In the genomic region with DNA sequence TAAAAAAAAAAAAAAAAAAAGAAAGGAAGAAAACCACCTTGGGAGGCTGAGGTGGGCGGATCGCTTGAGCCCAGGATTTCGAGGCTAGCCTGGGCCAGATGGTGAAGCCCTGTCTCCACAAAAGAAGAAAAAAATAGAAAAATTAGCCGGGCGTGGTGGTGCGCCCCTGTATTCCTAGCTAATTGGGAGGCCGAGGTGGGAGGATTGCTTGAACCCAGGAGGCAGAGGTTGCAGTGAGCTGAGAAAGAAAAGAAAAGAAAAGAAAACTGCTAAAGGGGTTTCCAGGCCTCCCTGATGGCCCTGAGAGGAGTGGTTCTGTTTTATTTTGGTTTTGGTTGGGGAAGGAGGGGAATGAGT, we compare ENCODE assay signal across 8 cellular contexts. TPM values are rescaled to one million over a fixed set of nuclear protein-coding genes. Genes with fewer than 3 reads are reported as not detected.
DNase-seq lines count a peak whose midpoint lies in the region; ATAC-seq and TF ChIP-seq lines count a peak whose summit lies in the region.

No MANE protein-coding gene starts in this region.

- H3K27me3 ChIP-seq in left lung (no peaks in the 10 kb centered on the region), thyroid gland (no peaks in the 10 kb centered on the region)

- H3K9me3 Mint-ChIP-seq in activated T-cell treated with anti-CD3 and anti-CD28 coated beads, Interleukin-2, amount 50 U/mL, for 4 hours: no peaks in the 10 kb centered on the region
- no peaks in the 10 kb centered on the region for H3K9me3 Mint-ChIP-seq in activated naive CD8-positive, alpha-beta T cell (ENCODE audit: low read depth)

- peaks cover 0 to 19% of the 10 kb centered on the region in 2 donors for H3K36me3 ChIP-seq in left lung
- peaks cover 2 to 5% of the 10 kb centered on the region in 2 donors for H3K36me3 ChIP-seq in thyroid gland

- TF ChIP-seq POLR2A in thyroid gland (IDR thresholded peaks at IDR 0.05): no peak

- H3K4me1 ChIP-seq in left lung (peaks cover 16 to 48% of the 10 kb centered on the region in 2 donors), thyroid gland (peaks cover 20 to 22% of the 10 kb centered on the region in 2 donors)

- peaks cover 41% of the 10 kb centered on the region for H3K4me1 Mint-ChIP-seq in activated T-cell treated with anti-CD3 and anti-CD28 coated beads, Interleukin-2, amount 50 U/mL, for 4 hours (ENCODE audit: low read depth)
- peaks cover 47% of the 10 kb centered on the region for H3K4me1 Mint-ChIP-seq in activated naive CD8-positive, alpha-beta T cell (ENCODE audit: low read depth)

- H3K4me3 Mint-ChIP-seq in activated T-cell treated with anti-CD3 and anti-CD28 coated beads, Interleukin-2, amount 50 U/mL, for 4 hours: peak overlapping the region; percentile 93
- H3K4me3 Mint-ChIP-seq in activated naive CD8-positive, alpha-beta T cell: peak overlapping the region; percentile 98

- H3K27ac ChIP-seq in left lung (no peak overlapping the region), thyroid gland (peak overlapping the region in 1 of 3 donors; percentile 75)

- H3K9me3 ChIP-seq in left lung (no peaks in the 10 kb centered on the region), thyroid gland (no peaks in the 10 kb centered on the region)

- intact Hi-C loops in left lung (cut with DNase I): no loop called here
- intact Hi-C loops in thyroid gland (cut with DNase I): no loop called here

- H3K27ac Mint-ChIP-seq in activated naive CD8-positive, alpha-beta T cell: peak overlapping the region; percentile 64

- H3K36me3 Mint-ChIP-seq in activated T-cell treated with anti-CD3 and anti-CD28 coated beads, Interleukin-2, amount 50 U/mL, for 4 hours (ENCODE audit: insufficient read depth): peaks cover 15% of the 10 kb centered on the region
- peaks cover 7% of the 10 kb centered on the region for H3K36me3 Mint-ChIP-seq in activated naive CD8-positive, alpha-beta T cell

- H3K4me3 ChIP-seq in left lung (peak overlapping the region; percentile 62 to 82), thyroid gland (replicated peaks in 1 of 3) (peak overlapping the region in 2 of 3 donors; percentile 8 to 54)

- no peak for DNase-seq in activated T-cell treated with anti-CD3 and anti-CD28 coated beads, Interleukin-2, amount 50 U/mL, for 4 hours
- DNase-seq in activated T-cell treated with anti-CD3 and anti-CD28 coated beads for 4 hours (no peak), left lung (no peak), thyroid gland (no peak), NCI-H748 treated with DMSO at 0.1 percent for 48 hours (lab: John Stamatoyannopoulos, UW) (no peak)

- no peaks in the 10 kb centered on the region for H3K27me3 Mint-ChIP-seq in activated T-cell treated with anti-CD3 and anti-CD28 coated beads, Interleukin-2, amount 50 U/mL, for 4 hours (ENCODE audit: low read depth)
- no peaks in the 10 kb centered on the region for H3K27me3 Mint-ChIP-seq in activated naive CD8-positive, alpha-beta T cell

- TF ChIP-seq CTCF in left lung (IDR thresholded peaks at IDR 0.05) (no peak), thyroid gland (IDR thresholded peaks at IDR 0.05) (no peak)

- 88 to 89% methylated on average over 7 of the region's 7 CpGs for WGBS in thyroid gland, 2 donors

- ATAC-seq in activated T-cell treated with anti-CD3 and anti-CD28 coated beads, Interleukin-2, amount 50 U/mL, for 4 hours: no peak
- no peak for ATAC-seq in left lung
- ATAC-seq in HG03108 (IDR thresholded peaks at IDR 0.05; ENCODE audit: unreplicated experiment): no peak
- no peak for ATAC-seq in HG03571 (IDR thresholded peaks at IDR 0.05; ENCODE audit: unreplicated experiment)

RNA-seq across cellular contexts. Expression of a gene that starts 0.7 kb away (rescaled TPM):
- total RNA-seq in activated T-cell treated with anti-CD3 and anti-CD28 coated beads, Interleukin-2, amount 50 U/mL, for 4 hours: 10 to 100 TPM in 2 of 3 donors, 1 to 10 TPM in 1; 9.5 to 12.7 (median 10.1) TPM
- 1 to 10 TPM; 5.1 to 9.3 TPM for total RNA-seq in left lung
- 10 to 100 TPM in 3 of 4 donors, 1 to 10 TPM in 1; 7.7 to 15.5 (median 10.5) TPM for total RNA-seq in thyroid gland

RNA-seq across cellular contexts. Expression of a gene that starts 1.4 kb away (rescaled TPM):
- 10 to 100 TPM; 40.5 to 45.8 (median 40.5) TPM for total RNA-seq in activated T-cell treated with anti-CD3 and anti-CD28 coated beads, Interleukin-2, amount 50 U/mL, for 4 hours
- total RNA-seq in left lung (10 to 100 TPM; 37.7 to 38.7 TPM), thyroid gland (10 to 100 TPM; 34.7 to 52.1 (median 46.8) TPM)
